Comparison of ENCODE assay signal across 1 cellular context in genomic region chr17:49407981-49408501, GRCh38.
TF ChIP-seq lines count a peak whose summit lies in the region.

No MANE protein-coding gene starts in this region.

TF ChIP-seq in HEK293, 187 proteins besides CTCF, POLR2A, EP300 and RAD21 (continued from another document and continues in another):
- TF ChIP-seq ZNF280C (tag by site-specific recombination; IDR thresholded peaks at IDR 0.05) (no peak), ZNF585B (tag by site-specific recombination; IDR thresholded peaks at IDR 0.05) (no peak), ZNF280D (tag by site-specific recombination; IDR thresholded peaks at IDR 0.05) (no peak), ZNF404 (tag by site-specific recombination; IDR thresholded peaks at IDR 0.05) (no peak), ZNF521 (tag by site-specific recombination; IDR thresholded peaks at IDR 0.05) (no peak), ZNF223 (tag by site-specific recombination; IDR thresholded peaks at IDR 0.05) (no peak), ZNF157 (tag by site-specific recombination; IDR thresholded peaks at IDR 0.05) (no peak), ZBTB7A (tag by site-specific recombination; IDR thresholded peaks at IDR 0.05; ENCODE audit: low read depth) (no peak), ZBTB20 (tag by site-specific recombination; IDR thresholded peaks at IDR 0.05) (peak; percentile 34; the same call in 1 of the 2 replicates), ZBTB44 (tag by site-specific recombination; IDR thresholded peaks at IDR 0.05) (0 out of 2 replicates have a peak, but pooled peaks have one; percentile 11), ZNF600 (tag by site-specific recombination; IDR thresholded peaks at IDR 0.05) (0 out of 2 replicates have a peak, but pooled peaks have one; percentile 39), SCRT2 (tag by site-specific recombination; IDR thresholded peaks at IDR 0.05) (no peak), PRDM10 (tag by site-specific recombination; IDR thresholded peaks at IDR 0.05) (peak; percentile 98), RBAK (tag by site-specific recombination; IDR thresholded peaks at IDR 0.05) (no peak), ZNF514 (tag by site-specific recombination; IDR thresholded peaks at IDR 0.05) (no peak), ZNF26 (tag by site-specific recombination; IDR thresholded peaks at IDR 0.05) (no peak), BCL11B (tag by site-specific recombination; IDR thresholded peaks at IDR 0.05; ENCODE audit: low read depth) (no peak), ZNF561 (tag by site-specific recombination; IDR thresholded peaks at IDR 0.05; ENCODE audit: borderline replicate concordance) (0 out of 2 replicates have a peak, but pooled peaks have one; percentile 43), ZNF792 (tag by site-specific recombination; IDR thresholded peaks at IDR 0.05) (no peak), ZNF571 (tag by site-specific recombination; IDR thresholded peaks at IDR 0.05) (no peak), ZNF473 (tag by site-specific recombination; IDR thresholded peaks at IDR 0.05) (no peak), ZBTB8A (tag by site-specific recombination; IDR thresholded peaks at IDR 0.05) (peak; percentile 38; the same call in 1 of the 2 replicates), SETDB1 (IDR thresholded peaks at IDR 0.05; ENCODE audit: insufficient read length, low read length) (no peak), ZBTB26 (tag by site-specific recombination; optimal IDR thresholded peaks at IDR 0.05) (no peak), ZFHX2 (tag by site-specific recombination; conservative IDR thresholded peaks at IDR 0.05) (no peak), ZBTB11 (tag by site-specific recombination; conservative IDR thresholded peaks at IDR 0.05; ENCODE audit: low read depth) (no peak), ZNF558 (tag by site-specific recombination; IDR thresholded peaks at IDR 0.05) (no peak), SP2 (tag by site-specific recombination; IDR thresholded peaks at IDR 0.05) (no peak), ZXDB (tag by site-specific recombination; IDR thresholded peaks at IDR 0.05) (0 out of 2 replicates have a peak, but pooled peaks have one; percentile 14), ZSCAN30 (tag by site-specific recombination; IDR thresholded peaks at IDR 0.05) (peak; percentile 57; the same call in 1 of the 2 replicates), ZNF513 (tag by site-specific recombination; IDR thresholded peaks at IDR 0.05) (no peak), ZSCAN23 (tag by site-specific recombination; IDR thresholded peaks at IDR 0.05) (no peak), IKZF3 (tag by site-specific recombination; IDR thresholded peaks at IDR 0.05) (no peak), ZNF701 (tag by site-specific recombination; IDR thresholded peaks at IDR 0.05) (no peak), KLF16 (tag by site-specific recombination; IDR thresholded peaks at IDR 0.05) (no peak), PATZ1 (tag by site-specific recombination; IDR thresholded peaks at IDR 0.05) (peak; percentile 56), KLF7 (tag by site-specific recombination; IDR thresholded peaks at IDR 0.05; ENCODE audit: borderline replicate concordance) (no peak), ZNF777 (tag by site-specific recombination; IDR thresholded peaks at IDR 0.05; ENCODE audit: borderline replicate concordance) (no peak)
